ENCODE assay signal across 20 cellular contexts in genomic region chr12:64008596-64008995, GRCh38.
"Had no signal": no experiment of that assay in that cellular context is flagged by ENCODE, and none has a peak within 500 bp of the region (broad histone marks: within the 10 kb centered on the region; RNA-seq: fewer than 3 reads in every experiment).

No MANE protein-coding gene starts in this region.

- H3K4me3 ChIP-seq: cardiac muscle cell, left lung, neural progenitor cell, prostate gland, stomach, testis had no signal

- H3K36me3 ChIP-seq: cardiac muscle cell, left lung, neural progenitor cell, prostate gland, stomach had no signal

- H3K4me2 ChIP-seq: neural progenitor cell had no signal

- DNase-seq: activated CD4-positive, alpha-beta T cell treated with anti-CD3 and anti-CD28 coated beads, Interleukin-2, amount 50 U/mL, for 48 hours; activated gamma-delta T cell treated with Interleukin-2 at 50 U/mL for 16 hours; activated T-cell treated with anti-CD3 and anti-CD28 coated beads for 4 hours; dermis blood vessel endothelial cell; effector memory CD4-positive, alpha-beta T cell; foreskin keratinocyte; glutamatergic neuron; hippocampal formation; islet precursor cell; left lung; right cardiac atrium; stimulated activated CD4-positive, alpha-beta T cell treated with anti-CD3 and anti-CD28 coated beads, Interleukin-15, amount 100 ng/mL, for 24 hours; stimulated activated CD4-positive, alpha-beta T cell treated with anti-CD3 and anti-CD28 coated beads, Interleukin-2, amount 100 ng/mL, for 48 hours; stomach; T-helper 2 cell; testis had no signal

- H3K9ac ChIP-seq: neural progenitor cell had no signal

- H3K27me3 ChIP-seq: cardiac muscle cell, foreskin keratinocyte, left lung, neural progenitor cell, stomach, testis had no signal

- H3K27ac ChIP-seq: cardiac muscle cell, foreskin keratinocyte, left lung, neural progenitor cell, prostate gland, testis, VCaP had no signal

- H3K4me1 ChIP-seq: left lung, neural progenitor cell, prostate gland, stomach had no signal

- H3K9me3 ChIP-seq: left lung, prostate gland, stomach, testis had no signal

- H2AFZ ChIP-seq: neural progenitor cell had no signal
